ENCODE assay signal across 23 cellular contexts in genomic region chr5:61178702-61179101, GRCh38. TPM values are rescaled to one million over a fixed set of nuclear protein-coding genes. Genes with fewer than 3 reads are reported as not detected.
DNase-seq lines count a peak whose midpoint lies in the region; ATAC-seq, FAIRE-seq and TF ChIP-seq lines count a peak whose summit lies in the region.
"Had no signal": no experiment of that assay in that cellular context is flagged by ENCODE, and none has a peak within 500 bp of the region (broad histone marks: within the 10 kb centered on the region; RNA-seq: fewer than 3 reads in every experiment).

No MANE protein-coding gene starts in this region.

- CTCF ChIA-PET in HepG2 (lab: Yijun Ruan, JAX; ENCODE audit: low intra/inter-chr PET ratio, low total read pairs) = no interaction called here

- BruUV-seq in HepG2 (replicated peaks; lab: Mats Ljungman, UMichigan) = no TSS peak

- in situ Hi-C loops in HepG2 (cut with HindIII; ENCODE audit: extremely low pct_ligation_motif_present, low pct_unique_long_range_greater_than_20kb) = no loop called here

- H3K27ac ChIP-seq in HepG2 (ENCODE audit: extremely low read length, insufficient read depth, low read length) (no peak overlapping the region), right lobe of liver (no peak overlapping the region), epithelial cell of prostate (no peak overlapping the region), pancreas (peak overlapping the region in 1 of 4 donors; percentile 20), coronary artery (no peak overlapping the region)
- H3K27ac ChIP-seq: SJSA1 had no signal

- FAIRE-seq in HepG2 (lab: Jason Lieb, UNC) = no peak
- FAIRE-seq in pancreas (lab: Jason Lieb, UNC) = no peak
- no peak for FAIRE-seq in RCC 7860 (lab: Jason Lieb, UNC)
- FAIRE-seq: A204.1, D721Med, GM18507 had no signal

- no peak for DNase-seq in HepG2 (ENCODE audit: low spot score)
- no peak for DNase-seq in right lobe of liver
- DNase-seq in epithelial cell of prostate (ENCODE audit: low read depth, low spot score) = peak; percentile 33
- DNase-seq in pancreas = no peak
- DNase-seq in coronary artery (ENCODE audit: low spot score) = no peak
- no peak for DNase-seq in RCC 7860 (ENCODE audit: low spot score)
- DNase-seq in medulla oblongata (ENCODE audit: extremely low spot score) = no peak
- DNase-seq: DMS53; GDM1; GOT3; HCEC 1CT; MM.1S; NCI-H1092; NCI-H1436 treated with DMSO at 0.1 percent for 48 hours; NCI-H1930; NCI-H2227 treated with DMSO at 0.1 percent for 48 hours; NCI-H510A; NK-92 treated with Interleukin-12 subunit alpha and Interleukin-12 subunit beta, amount 100 ng/mL, for 24 hours had no signal

- 56% methylated on average over 4 of the region's 4 CpGs for WGBS in HepG2 (ENCODE audit: low lambda C conversion rate)
- WGBS in right lobe of liver (ENCODE audit: insufficient coverage, low coverage, low lambda C conversion rate, missing lambda C conversion rate) = 86% methylated on average over 4 of the region's 4 CpGs
- 37 to 46% methylated on average over 4 of the region's 4 CpGs for WGBS in pancreas, 2 donors

- H3K79me2 ChIP-seq in HepG2 (ENCODE audit: insufficient read depth, low read length) = no peaks in the 10 kb centered on the region

- H3K9me3 ChIP-seq in HepG2 (ENCODE audit: low read length) = no peaks in the 10 kb centered on the region
- H3K9me3 ChIP-seq in right lobe of liver = no peaks in the 10 kb centered on the region
- H3K9me3 ChIP-seq in pancreas = no peaks in the 10 kb centered on the region
- H3K9me3 ChIP-seq: SJSA1 had no signal

- intact Hi-C loops in HepG2 (cut with micrococcal nuclease; ENCODE audit: unreplicated experiment) = no loop called here
- intact Hi-C loops in right lobe of liver (cut with DNase I) = no loop called here
- intact Hi-C loops in pancreas (cut with DNase I) = loop anchor here in 2 of 3 donors (10.0 kb wide), 3 partner anchors 136 to 476 kb away; no protein-coding TSS in a partner anchor

- no peak for ATAC-seq in HepG2
- ATAC-seq in right lobe of liver = no peak
- ATAC-seq in pancreas = peak; percentile 45 to 70 (median 60)
- no peak for ATAC-seq in HG03039 (IDR thresholded peaks at IDR 0.05; ENCODE audit: unreplicated experiment)

- H3K9ac ChIP-seq in HepG2 (ENCODE audit: insufficient read depth, low read depth, low read length) = no peak overlapping the region

- no peak for TF ChIP-seq CTCF in HepG2 (CRISPR knock-in tag; IDR thresholded peaks at IDR 0.05)
- TF ChIP-seq CTCF in right lobe of liver (IDR thresholded peaks at IDR 0.05) = no peak
- TF ChIP-seq CTCF in pancreas (IDR thresholded peaks at IDR 0.05) = no peak
- TF ChIP-seq CTCF in coronary artery (IDR thresholded peaks at IDR 0.05) = no peak

- POLR2A ChIA-PET in HepG2 (lab: Yijun Ruan, JAX) = no interaction called here

- TF ChIP-seq POLR2A in HepG2 (IDR thresholded peaks at IDR 0.05; ENCODE audit: insufficient read depth in 1 of 2, low read depth in 2 of 2, low read length in 2 of 2) (no peak), right lobe of liver (IDR thresholded peaks at IDR 0.05) (no peak)

- TF ChIP-seq EP300 in HepG2 (IDR thresholded peaks at IDR 0.05; ENCODE audit: low read depth in 2 of 2, low read length in 2 of 2) = no peak
- TF ChIP-seq EP300 in HepG2 (CRISPR knock-in tag; IDR thresholded peaks at IDR 0.05; ENCODE audit: borderline replicate concordance) = no peak

- H4K20me1 ChIP-seq in HepG2 (ENCODE audit: insufficient read depth, low read length) = no peaks in the 10 kb centered on the region

- H3K27me3 ChIP-seq in HepG2 (ENCODE audit: control insufficient read depth in 1 of 2, insufficient read depth in 2 of 2, low read length in 2 of 2) (no peaks in the 10 kb centered on the region; a peak in 1 of 5 replicates), right lobe of liver (no peaks in the 10 kb centered on the region), pancreas (no peaks in the 10 kb centered on the region)
- H3K27me3 ChIP-seq: SJSA1 had no signal

- TF ChIP-seq RAD21 in HepG2 (CRISPR knock-in tag; IDR thresholded peaks at IDR 0.05) = no peak

- no peak overlapping the region for H3K4me2 ChIP-seq in HepG2 (ENCODE audit: low read depth, low read length)

- H3K4me1 ChIP-seq in HepG2 (ENCODE audit: insufficient read depth, low read length) (no peaks in the 10 kb centered on the region), right lobe of liver (no peaks in the 10 kb centered on the region), pancreas (peaks cover 0 to 16% (median 0%) of the 10 kb centered on the region in 3 donors)

- no peak overlapping the region for H2AFZ ChIP-seq in HepG2 (ENCODE audit: low read length)

- H3K4me3 ChIP-seq in HepG2 (replicated peaks in 1 of 3; ENCODE audit: insufficient read depth in 1 of 3, low read depth in 2 of 3, low read length in 3 of 3) (no peak overlapping the region), right lobe of liver (no peak overlapping the region), pancreas (no peak overlapping the region), coronary artery (no peak overlapping the region)
- H3K4me3 ChIP-seq: SJSA1 had no signal

- H3K36me3 ChIP-seq in HepG2 (replicated peaks in 1 of 2; ENCODE audit: control insufficient read depth in 1 of 2, insufficient read depth in 2 of 2, low read length in 2 of 2) = no peaks in the 10 kb centered on the region
- no peaks in the 10 kb centered on the region for H3K36me3 ChIP-seq in right lobe of liver
- no peaks in the 10 kb centered on the region for H3K36me3 ChIP-seq in pancreas
- H3K36me3 ChIP-seq: SJSA1 had no signal

TF ChIP-seq in HepG2, 621 proteins besides CTCF, POLR2A, EP300 and RAD21:
- peak; percentile 39 to 65; a peak in 3 of 4 replicates for TF ChIP-seq MAFK (conservative IDR thresholded peaks at IDR 0.05 in 1 of 2, IDR thresholded peaks at IDR 0.05 in 1 of 2; ENCODE audit: low read length in 2 of 2)
- TF ChIP-seq HMGA1 (CRISPR knock-in tag; conservative IDR thresholded peaks at IDR 0.05) = no peak
- 0 out of 2 replicates have a peak, but pooled peaks have one; percentile 5 for TF ChIP-seq MAFF (IDR thresholded peaks at IDR 0.05; ENCODE audit: low read depth, low read length)
- no peak for TF ChIP-seq CREB1 (IDR thresholded peaks at IDR 0.05)
- no peak for TF ChIP-seq CREB1 (CRISPR knock-in tag; IDR thresholded peaks at IDR 0.05)
- TF ChIP-seq SOX6 (IDR thresholded peaks at IDR 0.05) = no peak
- TF ChIP-seq SOX6 (CRISPR knock-in tag; IDR thresholded peaks at IDR 0.05) = no peak
- no peak for TF ChIP-seq PAX8 (CRISPR knock-in tag; IDR thresholded peaks at IDR 0.05; ENCODE audit: borderline replicate concordance)

RNA-seq across cellular contexts. Expression of gene SMIM15, which starts 16.4 kb away (rescaled TPM):
- 58.2 and 74.4 TPM in 2 replicates for total RNA-seq in HepG2 (2016; rRNA removed; fragmentation: Illumina TruSeq; extraction: Trizol)
- 16.8 and 28.1 TPM in 2 replicates for total RNA-seq in HepG2 (2016; cell fraction: cytosol; rRNA removed; fragmentation: Illumina TruSeq; extraction: Trizol; ENCODE audit: low read depth)
- 57.5 and 78.2 TPM in 2 replicates for total RNA-seq in HepG2 (2016; cell fraction: insoluble cytoplasmic fraction; rRNA removed; fragmentation: Illumina TruSeq; extraction: Trizol)
- total RNA-seq in HepG2 (2016; cell fraction: membrane; rRNA removed; fragmentation: Illumina TruSeq; extraction: Trizol) = 59.2 and 71.6 TPM in 2 replicates
- 22.4 and 25.8 TPM in 2 replicates for total RNA-seq in HepG2 (2016; cell fraction: nucleus; rRNA removed; fragmentation: Illumina TruSeq; extraction: Trizol)
- polyA plus RNA-seq in HepG2 (2011; rRNA removed) = 12.7 and 13.0 TPM in 2 replicates
- 8.9 and 14.6 TPM in 2 replicates for polyA plus RNA-seq in HepG2 (2011; cell fraction: cytosol; rRNA removed)
- 6.1 and 10.1 TPM in 2 replicates for polyA plus RNA-seq in HepG2 (2011; cell fraction: nucleus; rRNA removed)
- polyA plus RNA-seq in HepG2 (2012) = 16.9 and 28.7 TPM in 2 replicates
- 17.0 and 28.8 TPM in 2 replicates for polyA plus RNA-seq in HepG2 (2016; cell fraction: cytosol; fragmentation: Illumina TruSeq; extraction: Trizol; ENCODE audit: low read depth)
- polyA plus RNA-seq in HepG2 (2016; cell fraction: insoluble cytoplasmic fraction; fragmentation: Illumina TruSeq; extraction: Trizol; ENCODE audit: low read depth) = 82.8 and 87.5 TPM in 2 replicates
- 42.8 and 57.4 TPM in 2 replicates for polyA plus RNA-seq in HepG2 (2016; cell fraction: membrane; fragmentation: Illumina TruSeq; extraction: Trizol; ENCODE audit: low read depth)
- polyA plus RNA-seq in HepG2 (2016; cell fraction: nucleus; fragmentation: Illumina TruSeq; extraction: Trizol; ENCODE audit: insufficient read depth, low read depth) = 32.3 and 36.8 TPM in 2 replicates
- polyA minus RNA-seq in HepG2 (2011; rRNA and poly(A)+ RNA removed; ENCODE audit: low replicate concordance) = 6.6 and 13.3 TPM in 2 replicates
- 10.6 and 16.7 TPM in 2 replicates for polyA minus RNA-seq in HepG2 (2011; cell fraction: cytosol; rRNA and poly(A)+ RNA removed)
- 12.1 and 16.0 TPM in 2 replicates for polyA minus RNA-seq in HepG2 (2011; cell fraction: nucleus; rRNA and poly(A)+ RNA removed)
- 10 to 100 TPM; 22.8 to 44.8 (median 29.4) TPM for total RNA-seq in right lobe of liver
- total RNA-seq in pancreas = 10 to 100 TPM; 20.6 to 36.4 (median 26.3) TPM
- 10 to 100 TPM; 14.4 to 16.2 TPM for polyA plus RNA-seq in pancreas

Comparison
In these comparisons a context has a peak if more than half of its experiments do, and no peak if none do; other contexts are left out.
1. ATAC-seq: peak in pancreas (4 of 4); none in HepG2 (single experiment), right lobe of liver (0 of 4) and HG03039 (single experiment).
2. intact Hi-C loops: an anchor here in pancreas (10.0 kb wide); none called in HepG2 and right lobe of liver.